In the genomic region with DNA sequence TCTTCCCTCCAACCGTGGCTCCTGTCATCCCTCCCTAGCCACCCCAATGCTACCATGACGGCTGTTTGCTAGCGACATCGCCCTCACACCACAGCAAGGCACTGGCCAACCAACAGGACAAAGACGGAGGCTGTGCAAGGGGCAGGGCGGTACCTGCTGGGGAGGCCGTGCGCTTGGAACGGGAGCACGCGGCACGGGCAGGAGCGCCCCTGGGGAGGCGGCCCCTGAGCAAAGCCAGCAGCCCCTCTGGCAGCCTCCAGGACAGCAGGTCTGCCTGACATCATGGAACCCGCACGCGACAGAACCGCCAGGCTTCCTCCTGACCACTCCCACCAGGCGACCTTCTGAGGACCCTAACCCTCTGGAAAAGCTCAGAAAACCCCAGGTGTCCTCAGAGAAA, we compare ENCODE assay signal across 26 cellular contexts.
"Had no signal": no experiment of that assay in that cellular context is flagged by ENCODE, and none has a peak within 500 bp of the region (broad histone marks: within the 10 kb centered on the region; RNA-seq: fewer than 3 reads in every experiment).

No MANE protein-coding gene starts in this region.

- H3K27ac ChIP-seq: heart left ventricle, hepatocyte, left ventricle myocardium inferior, ovary, skin epidermis, stomach, testis, thyroid gland, transverse colon, upper lobe of left lung, uterus had no signal

- H3K4me1 Mint-ChIP-seq: mesothelial cell of epicardium had no signal

- H3K4me3 Mint-ChIP-seq: mesothelial cell of epicardium; naive B cell; natural killer cell treated with Interleukin-12 subunit alpha and Interleukin-12 subunit beta and Interleukin-15 and Interleukin-18, amount 100 ng/mL, for 72 hours; stimulated activated naive B cell treated with anti-CD40 and anti-IgM and Interleukin-4, amounts not matched to agents 10 μg/mL and 1 μg/mL and 100 μg/mL, for 72 hours had no signal

- H3K9me3 Mint-ChIP-seq: mesothelial cell of epicardium; naive B cell; natural killer cell treated with Interleukin-12 subunit alpha and Interleukin-12 subunit beta and Interleukin-15 and Interleukin-18, amount 100 ng/mL, for 72 hours; stimulated activated naive B cell treated with anti-CD40 and anti-IgM and Interleukin-4, amounts not matched to agents 10 μg/mL and 1 μg/mL and 100 μg/mL, for 72 hours had no signal

- H3K27me3 ChIP-seq: heart left ventricle, hepatocyte, ovary, stomach, testis, thyroid gland, transverse colon, upper lobe of left lung, uterus had no signal

- H3K4me3 ChIP-seq: heart left ventricle, hepatocyte, left ventricle myocardium inferior, lung, ovary, skin epidermis, stomach, testis, thyroid gland, transverse colon, upper lobe of left lung, uterus had no signal

- H3K9me3 ChIP-seq: heart left ventricle, left ventricle myocardium inferior, ovary, stomach, testis, thyroid gland, transverse colon, upper lobe of left lung, uterus had no signal

- H3K27ac Mint-ChIP-seq: mesothelial cell of epicardium; natural killer cell treated with Interleukin-12 subunit alpha and Interleukin-12 subunit beta and Interleukin-15 and Interleukin-18, amount 100 ng/mL, for 72 hours; progenitor cell of endocrine pancreas; stimulated activated naive B cell treated with anti-CD40 and anti-IgM and Interleukin-4, amounts not matched to agents 10 μg/mL and 1 μg/mL and 100 μg/mL, for 72 hours had no signal

- H3K27me3 Mint-ChIP-seq: naive B cell; natural killer cell treated with Interleukin-12 subunit alpha and Interleukin-12 subunit beta and Interleukin-15 and Interleukin-18, amount 100 ng/mL, for 72 hours; progenitor cell of endocrine pancreas; stimulated activated naive B cell treated with anti-CD40 and anti-IgM and Interleukin-4, amounts not matched to agents 10 μg/mL and 1 μg/mL and 100 μg/mL, for 72 hours had no signal

- DNase-seq: islet precursor cell; left ventricle myocardium inferior; mesendoderm; naive B cell; ovary; stimulated activated CD4-positive, alpha-beta T cell treated with anti-CD3 and anti-CD28 coated beads, Interleukin-12 subunit alpha, Interleukin-12 subunit beta, amount 100 ng/mL, for 4 hours; stimulated activated CD4-positive, alpha-beta T cell treated with anti-CD3 and anti-CD28 coated beads, Interleukin-15, amount 100 ng/mL, for 24 hours; stimulated activated CD4-positive, alpha-beta T cell treated with anti-CD3 and anti-CD28 coated beads, Interleukin-2, amount 100 ng/mL, for 24 hours; stimulated activated CD4-positive, alpha-beta T cell treated with anti-CD3 and anti-CD28 coated beads, Interleukin-4, amount 100 ng/mL, for 1 hour; stimulated activated naive B cell treated with anti-CD40 and anti-IgM and Interleukin-4, amounts not matched to agents 10 μg/mL and 1 μg/mL and 100 μg/mL, for 72 hours; stimulated activated naive CD8-positive, alpha-beta T cell treated with anti-CD3 and anti-CD28 coated beads, Interleukin-15, Interleukin-2, amounts not matched to agents 100 U/mL and 50 U/mL, for 24 hours; stomach; testis; thyroid gland; transverse colon; uterus had no signal

- ATAC-seq: heart left ventricle; natural killer cell treated with Interleukin-12 subunit alpha and Interleukin-12 subunit beta and Interleukin-15 and Interleukin-18, amount 100 ng/mL, for 72 hours; right cardiac atrium; sciatic nerve; stimulated activated naive B cell treated with anti-CD40 and anti-IgM and Interleukin-4, amounts not matched to agents 10 μg/mL and 1 μg/mL and 100 μg/mL, for 72 hours; stimulated activated naive CD8-positive, alpha-beta T cell treated with anti-CD3 and anti-CD28 coated beads, Interleukin-15, Interleukin-2, amounts not matched to agents 100 U/mL and 50 U/mL, for 24 hours had no signal

- H3K4me1 ChIP-seq: stomach, testis, transverse colon, uterus had no signal

- H3K36me3 ChIP-seq: ovary, uterus had no signal
